1 cellular context compared by ENCODE assay signal in the genomic region with DNA sequence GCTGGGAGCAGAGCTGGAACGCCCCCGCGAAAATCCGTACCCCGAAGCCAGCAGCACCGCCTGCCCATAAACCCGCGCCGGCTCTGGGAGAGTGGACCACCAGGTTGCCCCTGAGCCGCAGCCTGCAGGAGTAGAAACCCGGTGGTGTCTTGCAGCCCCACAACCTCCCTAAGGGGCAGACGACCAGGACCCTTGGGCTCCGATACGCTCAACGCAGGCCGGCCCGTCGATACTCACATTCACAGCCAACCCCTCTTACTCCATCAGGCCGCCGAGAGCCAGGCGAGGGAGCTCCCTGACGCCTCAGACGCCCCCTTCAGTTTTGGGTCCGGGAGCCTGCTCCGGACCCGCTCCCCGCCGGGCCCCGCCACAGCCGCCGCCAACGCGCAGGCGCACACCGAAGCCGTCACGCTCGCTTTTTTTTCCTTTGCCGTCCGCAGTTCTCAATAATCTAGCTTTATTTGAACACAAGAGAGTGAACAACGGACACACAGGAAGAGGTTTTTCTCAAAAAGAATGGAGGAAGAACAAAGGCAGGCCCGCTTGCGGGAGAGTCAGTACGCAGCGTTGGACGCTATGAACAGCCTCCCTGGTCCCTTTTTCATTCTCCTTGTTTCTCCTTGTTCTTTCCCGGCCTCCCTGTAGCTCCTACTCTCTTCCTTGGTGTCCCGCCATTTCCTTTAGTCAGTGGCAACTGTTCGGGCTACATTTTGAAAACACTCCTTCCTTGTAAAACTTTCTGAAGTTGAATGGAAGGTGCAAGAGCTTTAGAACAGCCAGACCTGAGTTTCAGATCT.
A peak's percentile ranks its signal among the peaks of the same experiment; 100 is the strongest.
TF ChIP-seq lines count a peak whose summit lies in the region.

TSS of gene ZNF106 (minus strand) at position 399 of the 797 bp plus-strand sequence. CDS start 18,852 bp downstream, outside the sequence.

TF ChIP-seq in HCT116, 20 proteins besides CTCF, POLR2A, EP300 and RAD21 (continued from another document):
- TF ChIP-seq POLR2AphosphoS5 (IDR thresholded peaks at IDR 0.05; ENCODE audit: low read depth, low read length) (peak; percentile 93), ATF3 (IDR thresholded peaks at IDR 0.05) (no peak), SIN3A (IDR thresholded peaks at IDR 0.05; ENCODE audit: low read depth) (peak; percentile 60; the same call in 1 of the 2 replicates), ZBTB33 (IDR thresholded peaks at IDR 0.05; ENCODE audit: extremely low read depth, insufficient replicate concordance, low read length) (no peak), SP1 (IDR thresholded peaks at IDR 0.05; ENCODE audit: low read depth) (peak; percentile 53; the same call in 1 of the 2 replicates), SRF (IDR thresholded peaks at IDR 0.05; ENCODE audit: low read depth) (peak; percentile 56), YY1 (IDR thresholded peaks at IDR 0.05; ENCODE audit: extremely low read depth, insufficient replicate concordance, low read depth, low read length) (peak; percentile 60)
